In genomic region chr2:134217924-134218323, GRCh38 we compare ENCODE assay signal across 8 cellular contexts. TPM values are rescaled to one million over a fixed set of nuclear protein-coding genes. Genes with fewer than 3 reads are reported as not detected.
DNase-seq lines count a peak whose midpoint lies in the region; ATAC-seq and TF ChIP-seq lines count a peak whose summit lies in the region.

No MANE protein-coding gene starts in this region.

- peaks cover 0 to 7% of the 10 kb centered on the region in 2 donors for H3K4me1 ChIP-seq in aorta (ENCODE audit: control insufficient read depth in 1 of 2, insufficient read depth in 2 of 2, low read length in 2 of 2)

- in situ Hi-C loops in brain microvascular endothelial cell (cut with HindIII; ENCODE audit: low pct_ligation_motif_present, low sequenced_read_pairs): no loop called here

- no peak overlapping the region for H3K4me3 ChIP-seq in brain microvascular endothelial cell (ENCODE audit: low read depth, low read length)
- no peak overlapping the region for H3K4me3 ChIP-seq in aorta (ENCODE audit: low read length in 2 of 2)

- no peaks in the 10 kb centered on the region for H3K9me3 ChIP-seq in aorta (ENCODE audit: control insufficient read depth, low read length)

- no peak for TF ChIP-seq CTCF in Calu3 (IDR thresholded peaks at IDR 0.05; ENCODE audit: unreplicated experiment)
- TF ChIP-seq CTCF in brain microvascular endothelial cell (IDR thresholded peaks at IDR 0.05; ENCODE audit: low read depth, low read length, missing control alignments): no peak

- no peak for DNase-seq in Calu3
- no peak for DNase-seq in activated naive CD8-positive, alpha-beta T cell treated with anti-CD3 and anti-CD28 coated beads, Interleukin-2, amount 50 U/mL, for 24 hours
- DNase-seq in NCI-H1694 (lab: John Stamatoyannopoulos, UW): no peak
- no peak for DNase-seq in brain microvascular endothelial cell
- DNase-seq in DMS153 treated with DMSO at 0.1 percent for 48 hours (lab: John Stamatoyannopoulos, UW; ENCODE audit: unreplicated experiment): no peak
- no peak for DNase-seq in aorta

- H3K36me3 ChIP-seq in brain microvascular endothelial cell (replicated peaks) (no peaks in the 10 kb centered on the region), aorta (ENCODE audit: control insufficient read depth in 1 of 2, insufficient read depth in 2 of 2, low read length in 1 of 2) (no peaks in the 10 kb centered on the region)

- no peak overlapping the region for H3K4me3 Mint-ChIP-seq in Calu3 (ENCODE audit: low read depth, unreplicated experiment)
- peak overlapping the region; percentile 49 for H3K4me3 Mint-ChIP-seq in activated naive CD8-positive, alpha-beta T cell treated with anti-CD3 and anti-CD28 coated beads, Interleukin-2, amount 50 U/mL, for 24 hours

- peaks cover 5% of the 10 kb centered on the region for H3K36me3 Mint-ChIP-seq in Calu3 (ENCODE audit: insufficient read depth, unreplicated experiment)
- H3K36me3 Mint-ChIP-seq in activated naive CD8-positive, alpha-beta T cell treated with anti-CD3 and anti-CD28 coated beads, Interleukin-2, amount 50 U/mL, for 24 hours (ENCODE audit: low read depth): peaks cover 6% of the 10 kb centered on the region

- BruUV-seq in Calu3 (replicated peaks; lab: Mats Ljungman, UMichigan): no TSS peak

- peak overlapping the region; percentile 32 for H3K27ac Mint-ChIP-seq in Calu3 (ENCODE audit: unreplicated experiment)
- H3K27ac Mint-ChIP-seq in activated naive CD8-positive, alpha-beta T cell treated with anti-CD3 and anti-CD28 coated beads, Interleukin-2, amount 50 U/mL, for 24 hours: peak overlapping the region; percentile 95

- H3K27me3 Mint-ChIP-seq in Calu3 (ENCODE audit: unreplicated experiment): no peaks in the 10 kb centered on the region
- H3K27me3 Mint-ChIP-seq in activated naive CD8-positive, alpha-beta T cell treated with anti-CD3 and anti-CD28 coated beads, Interleukin-2, amount 50 U/mL, for 24 hours: no peaks in the 10 kb centered on the region

- H3K4me1 Mint-ChIP-seq in Calu3 (ENCODE audit: low read depth, unreplicated experiment): peaks cover 68% of the 10 kb centered on the region
- peaks cover 58% of the 10 kb centered on the region for H3K4me1 Mint-ChIP-seq in activated naive CD8-positive, alpha-beta T cell treated with anti-CD3 and anti-CD28 coated beads, Interleukin-2, amount 50 U/mL, for 24 hours

- 97% methylated on average over 1 of the region's 1 CpG for WGBS in aorta, 2 donors

- intact Hi-C loops in Calu3 (cut with micrococcal nuclease; ENCODE audit: unreplicated experiment) (no loop called here), aorta (cut with DNase I) (no loop called here)

- CTCF ChIA-PET in Calu3 (lab: Charles Lee): no interaction called here

- ATAC-seq in GM19468 (IDR thresholded peaks at IDR 0.05; ENCODE audit: extremely low read depth, unreplicated experiment) (peak; percentile 58), HG03432 (IDR thresholded peaks at IDR 0.05; ENCODE audit: unreplicated experiment) (peak; percentile 79), aorta (ENCODE audit: low FRiP score) (no peak)
- ATAC-seq in activated naive CD8-positive, alpha-beta T cell treated with anti-CD3 and anti-CD28 coated beads, Interleukin-2, amount 50 U/mL, for 24 hours: peak; percentile 94

- H3K9me3 Mint-ChIP-seq in Calu3 (ENCODE audit: low read depth, unreplicated experiment): peaks cover 6% of the 10 kb centered on the region
- H3K9me3 Mint-ChIP-seq in activated naive CD8-positive, alpha-beta T cell treated with anti-CD3 and anti-CD28 coated beads, Interleukin-2, amount 50 U/mL, for 24 hours: peaks cover 8% of the 10 kb centered on the region

- H3K27ac ChIP-seq in brain microvascular endothelial cell (no peak overlapping the region), aorta (ENCODE audit: low read depth in 1 of 2, low read length in 2 of 2) (no peak overlapping the region)

- H3K27me3 ChIP-seq in brain microvascular endothelial cell (replicated peaks): no peaks in the 10 kb centered on the region
- H3K27me3 ChIP-seq in aorta (ENCODE audit: control insufficient read depth in 1 of 2, insufficient read depth in 2 of 2, low read length in 1 of 2): no peaks in the 10 kb centered on the region

RNA-seq across cellular contexts. Expression of gene MGAT5, which starts 35.9 kb away (rescaled TPM):
- total RNA-seq in Calu3 (2022) (112 and 129 TPM in 2 replicates), aorta (10 to 100 TPM; 36.1 to 49.7 TPM)
- polyA plus RNA-seq in aorta: 1 to 10 TPM; 6.1 to 8.2 TPM
